Comparison of ENCODE assay signal across 1 cellular context in genomic region chr2:179250084-179250483, GRCh38.
TF ChIP-seq lines count a peak whose summit lies in the region.

No MANE protein-coding gene starts in this region.

TF ChIP-seq in SK-N-SH treated with all-trans-retinoic acid at 6 μM for 48 hours, 23 proteins besides CTCF, POLR2A, EP300 and RAD21 (continued from another document):
- no peak for TF ChIP-seq POU6F1 (CRISPR knock-in tag; IDR thresholded peaks at IDR 0.05; ENCODE audit: borderline replicate concordance, low read depth)
- no peak for TF ChIP-seq TSHZ2 (CRISPR knock-in tag; IDR thresholded peaks at IDR 0.05)
- TF ChIP-seq ZFP3 (CRISPR knock-in tag; IDR thresholded peaks at IDR 0.05) = no peak
- no peak for TF ChIP-seq CSRNP3 (CRISPR knock-in tag; IDR thresholded peaks at IDR 0.05)
- TF ChIP-seq TOX (CRISPR knock-in tag; IDR thresholded peaks at IDR 0.05; ENCODE audit: borderline replicate concordance) = no peak
- TF ChIP-seq GLIS3 (CRISPR knock-in tag; IDR thresholded peaks at IDR 0.05) = no peak
- no peak for TF ChIP-seq CSDC2 (CRISPR knock-in tag; IDR thresholded peaks at IDR 0.05)
